In the genomic region with DNA sequence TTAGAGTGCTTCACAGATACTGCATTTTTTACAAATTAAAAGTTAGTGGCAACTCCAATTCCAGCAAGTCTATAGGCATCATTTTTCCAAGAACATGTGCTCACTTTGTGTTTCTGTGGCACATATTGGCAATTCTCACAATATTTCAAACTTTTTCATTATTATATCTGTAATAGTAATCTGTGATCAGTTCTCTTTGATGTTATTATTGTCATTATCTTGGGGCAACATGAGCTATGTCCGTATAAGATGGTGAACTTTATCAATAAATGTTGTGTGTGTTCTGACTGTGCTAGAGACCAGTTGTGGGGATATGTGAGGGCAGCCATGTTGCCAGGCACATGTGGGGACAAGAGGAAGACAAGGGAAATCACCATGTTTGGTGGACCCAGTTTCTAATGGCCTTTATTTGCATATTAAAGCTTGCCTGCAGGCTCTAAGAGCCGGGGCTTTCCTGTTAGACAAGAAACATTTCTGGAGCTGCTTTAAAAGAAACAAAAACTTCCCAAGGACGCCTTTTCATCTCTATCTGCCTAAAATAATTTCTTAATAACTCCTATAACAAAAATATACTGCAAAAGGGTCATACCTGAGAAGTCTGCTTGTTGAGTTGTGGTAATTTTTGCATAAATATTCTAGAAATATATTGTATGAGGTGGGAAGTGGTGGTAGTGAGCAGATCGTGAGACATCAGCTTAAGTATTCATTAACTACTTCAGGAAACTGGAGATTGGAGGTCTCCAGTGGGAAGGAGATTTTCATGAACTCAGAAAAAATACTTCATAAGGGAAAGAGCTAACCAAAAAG, we compare ENCODE assay signal across 13 cellular contexts. TPM values are rescaled to one million over a fixed set of nuclear protein-coding genes. Genes with fewer than 3 reads are reported as not detected.
DNase-seq lines count a peak whose midpoint lies in the region; ATAC-seq and TF ChIP-seq lines count a peak whose summit lies in the region.
"Had no signal": no experiment of that assay in that cellular context is flagged by ENCODE, and none has a peak within 500 bp of the region (broad histone marks: within the 10 kb centered on the region; RNA-seq: fewer than 3 reads in every experiment).

No MANE protein-coding gene starts in this region.

- peak; percentile 19 for DNase-seq in Calu3
- no peak for DNase-seq in NCI-H2029 (lab: John Stamatoyannopoulos, UW)
- DNase-seq in activated T-cell treated with anti-CD3 and anti-CD28 coated beads for 4 hours = no peak
- DNase-seq in esophagus muscularis mucosa (ENCODE audit: extremely low spot score) = no peak
- no peak for DNase-seq in DMS153 (lab: John Stamatoyannopoulos, UW)
- DNase-seq: Karpas-422, left ventricle myocardium inferior, OCI-M1, right cardiac atrium, WERI-Rb-1 had no signal

- peaks cover 10% of the 10 kb centered on the region for H3K4me1 ChIP-seq in HUES6 (ENCODE audit: control insufficient read depth, insufficient read depth, low read length)
- H3K4me1 ChIP-seq in esophagus muscularis mucosa = no peaks in the 10 kb centered on the region
- H3K4me1 ChIP-seq: left ventricle myocardium inferior had no signal

- intact Hi-C loops in Calu3 (cut with micrococcal nuclease; ENCODE audit: unreplicated experiment) = no loop called here
- intact Hi-C loops in esophagus muscularis mucosa (cut with DNase I) = no loop called here

- CTCF ChIA-PET in Calu3 (lab: Charles Lee) = interaction anchor here (1.2 kb wide), 1 partner anchor 231 kb away, joined by 3 read pairs; no protein-coding TSS in a partner anchor

- H3K27me3 ChIP-seq in HUES6 (ENCODE audit: control insufficient read depth, insufficient read depth, low read length) (no peaks in the 10 kb centered on the region), esophagus muscularis mucosa (no peaks in the 10 kb centered on the region)

- H3K36me3 Mint-ChIP-seq in Calu3 (ENCODE audit: insufficient read depth, unreplicated experiment) = peaks cover 5% of the 10 kb centered on the region

- H3K9me3 ChIP-seq in HUES6 (ENCODE audit: control insufficient read depth, insufficient read depth, low read depth, low read length) (peaks cover 5% of the 10 kb centered on the region; the same call in 1 of the 2 replicates), esophagus muscularis mucosa (no peaks in the 10 kb centered on the region)

- no peak overlapping the region for H3K9ac ChIP-seq in HUES6 (ENCODE audit: low read length)

- peak overlapping the region; percentile 35 for H3K27ac ChIP-seq in HUES6 (ENCODE audit: low read depth, low read length)
- no peak overlapping the region for H3K27ac ChIP-seq in esophagus muscularis mucosa (replicated peaks in 1 of 4)
- H3K27ac ChIP-seq: left ventricle myocardium inferior, WERI-Rb-1 had no signal

- no peaks in the 10 kb centered on the region for H3K27me3 Mint-ChIP-seq in Calu3 (ENCODE audit: unreplicated experiment)

- TF ChIP-seq CTCF in Calu3 (IDR thresholded peaks at IDR 0.05; ENCODE audit: unreplicated experiment) = no peak
- no peak for TF ChIP-seq CTCF in esophagus muscularis mucosa (IDR thresholded peaks at IDR 0.05)

- H3K4me3 ChIP-seq in HUES6 (ENCODE audit: low read depth, low read length) = peak overlapping the region; percentile 24; the same call in 1 of the 2 replicates
- H3K4me3 ChIP-seq in esophagus muscularis mucosa = no peak overlapping the region
- H3K4me3 ChIP-seq: left ventricle myocardium inferior had no signal

- BruUV-seq in Calu3 (replicated peaks; lab: Mats Ljungman, UMichigan) = no TSS peak

- 67% methylated on average over 4 of the region's 4 CpGs for WGBS in esophagus muscularis mucosa

- no peaks in the 10 kb centered on the region for H3K9me3 Mint-ChIP-seq in Calu3 (ENCODE audit: low read depth, unreplicated experiment)

- TF ChIP-seq EP300 in esophagus muscularis mucosa (IDR thresholded peaks at IDR 0.05) = no peak

- H3K27ac Mint-ChIP-seq in Calu3 (ENCODE audit: unreplicated experiment) = peak overlapping the region; percentile 40

- H3K4me3 Mint-ChIP-seq in Calu3 (ENCODE audit: low read depth, unreplicated experiment) = no peak overlapping the region

- peaks cover 36% of the 10 kb centered on the region for H3K4me1 Mint-ChIP-seq in Calu3 (ENCODE audit: low read depth, unreplicated experiment)

- ATAC-seq in GM19351 (IDR thresholded peaks at IDR 0.05; ENCODE audit: unreplicated experiment) (peak; percentile 100), HG02870 (IDR thresholded peaks at IDR 0.05; ENCODE audit: unreplicated experiment) (peak; percentile 99)
- ATAC-seq: right cardiac atrium had no signal

- H3K36me3 ChIP-seq in HUES6 (ENCODE audit: control insufficient read depth, insufficient read depth, low read length) = no peaks in the 10 kb centered on the region
- H3K36me3 ChIP-seq in esophagus muscularis mucosa = no peaks in the 10 kb centered on the region
- H3K36me3 ChIP-seq: left ventricle myocardium inferior, WERI-Rb-1 had no signal

- no peak for TF ChIP-seq POLR2A in esophagus muscularis mucosa (IDR thresholded peaks at IDR 0.05; ENCODE audit: low read depth)

RNA-seq across cellular contexts. Expression of a gene that starts 37.2 kb away (rescaled TPM):
- total RNA-seq in Calu3 (2022) (64.2 and 78.7 TPM in 2 replicates), esophagus muscularis mucosa (1 to 10 TPM; 1.2 to 9.4 (median 3.9) TPM)
